Comparison of ENCODE assay signal across 8 cellular contexts in genomic region chr14:102362084-102362483, GRCh38. TPM values are rescaled to one million over a fixed set of nuclear protein-coding genes. Genes with fewer than 3 reads are reported as not detected.
A peak's percentile ranks its signal among the peaks of the same experiment; 100 is the strongest.
DNase-seq lines count a peak whose midpoint lies in the region; ATAC-seq, FAIRE-seq and TF ChIP-seq lines count a peak whose summit lies in the region.

No MANE protein-coding gene starts in this region.

- H3K27ac ChIP-seq in effector memory CD4-positive, alpha-beta T cell (ENCODE audit: insufficient read depth, low read length, poor library complexity, severe bottlenecking) = peak overlapping the region; percentile 89
- peak overlapping the region; percentile 94 to 98 (median 96) for H3K27ac ChIP-seq in tibial nerve

- CTCF ChIA-PET in activated CD4-positive, alpha-beta T cell treated with anti-CD3 and anti-CD28 coated beads for 36 hours (lab: Charles Lee) = interaction anchor here (0.6 to 1.3 kb wide), 7 partner anchors 14 to 1094 kb away, joined by 3 to 4 read pairs (median 4); partner anchors contain the start of gene ZNF839

- H3K9me3 ChIP-seq in effector memory CD4-positive, alpha-beta T cell (ENCODE audit: control insufficient read depth, low read length) = no peaks in the 10 kb centered on the region
- H3K9me3 ChIP-seq in tibial nerve = no peaks in the 10 kb centered on the region

- no peak overlapping the region for H3K4me3 Mint-ChIP-seq in activated CD4-positive, alpha-beta T cell treated with anti-CD3 and anti-CD28 coated beads for 36 hours
- H3K4me3 Mint-ChIP-seq in natural killer cell = peak overlapping the region; percentile 88

- peak overlapping the region; percentile 96 for H3K27ac Mint-ChIP-seq in activated CD4-positive, alpha-beta T cell treated with anti-CD3 and anti-CD28 coated beads for 36 hours
- no peak overlapping the region for H3K27ac Mint-ChIP-seq in natural killer cell

- peak; percentile 36 for DNase-seq in GM12892 (ENCODE audit: insufficient read length)
- DNase-seq in activated CD4-positive, alpha-beta T cell treated with anti-CD3 and anti-CD28 coated beads for 36 hours = peak; percentile 79
- DNase-seq in effector memory CD4-positive, alpha-beta T cell = peak in 1 of 3 donors; percentile 3
- DNase-seq in natural killer cell = peak; percentile 23
- no peak for DNase-seq in tibial nerve (ENCODE audit: low spot score in 2 of 2)

- no peak for TF ChIP-seq EP300 in tibial nerve (IDR thresholded peaks at IDR 0.05)

- H3K36me3 ChIP-seq in effector memory CD4-positive, alpha-beta T cell (ENCODE audit: control insufficient read depth, insufficient read depth, low read length) = peaks cover 10% of the 10 kb centered on the region
- peaks cover 0 to 19% (median 6%) of the 10 kb centered on the region in 3 donors for H3K36me3 ChIP-seq in tibial nerve

- TF ChIP-seq POLR2A in GM12892 (IDR thresholded peaks at IDR 0.05; ENCODE audit: low read depth, low read length) (no peak; the same call in 1 of the 2 replicates), tibial nerve (IDR thresholded peaks at IDR 0.05) (no peak)

- 26 to 28% methylated on average over 4 of the region's 4 CpGs for WGBS in tibial nerve, 2 donors

- H3K36me3 Mint-ChIP-seq in activated CD4-positive, alpha-beta T cell treated with anti-CD3 and anti-CD28 coated beads for 36 hours (ENCODE audit: low read depth) = peaks cover 14% of the 10 kb centered on the region
- no peaks in the 10 kb centered on the region for H3K36me3 Mint-ChIP-seq in natural killer cell

- peaks cover 14% of the 10 kb centered on the region for H3K4me1 ChIP-seq in effector memory CD4-positive, alpha-beta T cell (ENCODE audit: control insufficient read depth, insufficient read depth, low read length, poor library complexity, severe bottlenecking)
- peaks cover 0 to 39% (median 23%) of the 10 kb centered on the region in 4 donors for H3K4me1 ChIP-seq in tibial nerve

- peak overlapping the region; percentile 86 for H3K4me3 ChIP-seq in effector memory CD4-positive, alpha-beta T cell (ENCODE audit: insufficient read depth, low read depth, low read length, poor library complexity, severe bottlenecking)
- peak overlapping the region; percentile 76 to 96 (median 92) for H3K4me3 ChIP-seq in tibial nerve

- H3K27me3 Mint-ChIP-seq in activated CD4-positive, alpha-beta T cell treated with anti-CD3 and anti-CD28 coated beads for 36 hours = no peaks in the 10 kb centered on the region
- H3K27me3 Mint-ChIP-seq in natural killer cell (ENCODE audit: low read depth in 2 of 2) = no peaks in the 10 kb centered on the region

- POLR2A ChIA-PET in activated CD4-positive, alpha-beta T cell treated with anti-CD3 and anti-CD28 coated beads for 36 hours (lab: Charles Lee) = interaction anchor here (0.5 to 1.4 kb wide), 7 partner anchors 8 to 685 kb away, joined by 3 to 4 read pairs (median 3); no protein-coding TSS in a partner anchor

- H3K27me3 ChIP-seq in effector memory CD4-positive, alpha-beta T cell (replicated peaks; ENCODE audit: control insufficient read depth, insufficient read depth, low read length, poor library complexity, severe bottlenecking) = no peaks in the 10 kb centered on the region
- no peaks in the 10 kb centered on the region for H3K27me3 ChIP-seq in tibial nerve

- TF ChIP-seq CTCF in natural killer cell (IDR thresholded peaks at IDR 0.05) (no peak), tibial nerve (IDR thresholded peaks at IDR 0.05) (no peak)

- H3K4me1 Mint-ChIP-seq in activated CD4-positive, alpha-beta T cell treated with anti-CD3 and anti-CD28 coated beads for 36 hours = peaks cover 30% of the 10 kb centered on the region
- H3K4me1 Mint-ChIP-seq in natural killer cell = peaks cover 19 to 28% of the 10 kb centered on the region in 2 donors

- peak; percentile 28 for ATAC-seq in HG03135 (IDR thresholded peaks at IDR 0.05; ENCODE audit: unreplicated experiment)
- peak; percentile 87 for ATAC-seq in activated CD4-positive, alpha-beta T cell treated with anti-CD3 and anti-CD28 coated beads for 36 hours
- ATAC-seq in natural killer cell = peak; percentile 2 to 24 (median 4)
- ATAC-seq in HG03095 (IDR thresholded peaks at IDR 0.05; ENCODE audit: unreplicated experiment) = no peak
- no peak for ATAC-seq in GM19328 (IDR thresholded peaks at IDR 0.05; ENCODE audit: unreplicated experiment)

- no peak for FAIRE-seq in GM12892 (lab: Jason Lieb, UNC)

- H3K9me3 Mint-ChIP-seq in activated CD4-positive, alpha-beta T cell treated with anti-CD3 and anti-CD28 coated beads for 36 hours (ENCODE audit: low read depth) = no peaks in the 10 kb centered on the region
- no peaks in the 10 kb centered on the region for H3K9me3 Mint-ChIP-seq in natural killer cell

- intact Hi-C loops in activated CD4-positive, alpha-beta T cell treated with anti-CD3 and anti-CD28 coated beads for 36 hours (cut with DNase I, micrococcal nuclease) = loop anchor here (1.0 to 5.0 kb wide), 18 partner anchors 43 to 1985 kb away; partner anchors contain the start of genes ZNF839 (in 2 of the 2), DYNC1H1 (in 1 of the 2), EIF5 (in 1 of the 2) and PPP2R5C (in 1 of the 2)
- intact Hi-C loops in natural killer cell (cut with micrococcal nuclease) = loop anchor here (1.0 to 10.0 kb wide), 3 partner anchors 43 to 231 kb away; partner anchors contain the start of genes RCOR1 and ZNF839

RNA-seq across cellular contexts. Expression of gene CINP, which starts 0.6 kb away (rescaled TPM):
- 60.5 TPM for polyA plus RNA-seq in GM12892 (2012; ENCODE audit: missing spikeins)
- 10 to 100 TPM; 47.0 to 51.4 TPM for total RNA-seq in activated CD4-positive, alpha-beta T cell treated with anti-CD3 and anti-CD28 coated beads for 36 hours
- total RNA-seq in natural killer cell (10 to 100 TPM; 22.4 to 30.0 (median 23.3) TPM), tibial nerve (10 to 100 TPM; 21.2 to 40.2 (median 31.2) TPM)

RNA-seq across cellular contexts. Expression of gene TECPR2, which starts 0.7 kb away (rescaled TPM):
- 1.9 TPM for polyA plus RNA-seq in GM12892 (2012; ENCODE audit: missing spikeins)
- 1 to 10 TPM; 5.6 to 6.9 TPM for total RNA-seq in activated CD4-positive, alpha-beta T cell treated with anti-CD3 and anti-CD28 coated beads for 36 hours
- total RNA-seq in natural killer cell (10 to 100 TPM; 10.8 to 18.6 (median 15.3) TPM), tibial nerve (10 to 100 TPM; 21.2 to 77.7 (median 32.8) TPM)

RNA-seq across cellular contexts. Expression of gene ZNF839, which starts 42.5 kb away (rescaled TPM):
- 12.0 TPM for polyA plus RNA-seq in GM12892 (2012; ENCODE audit: missing spikeins)
- total RNA-seq in activated CD4-positive, alpha-beta T cell treated with anti-CD3 and anti-CD28 coated beads for 36 hours = 10 to 100 TPM; 15.4 to 16.4 TPM
- total RNA-seq in natural killer cell (10 to 100 TPM; 13.3 to 20.4 (median 18.1) TPM), tibial nerve (10 to 100 TPM; 10.6 to 19.9 (median 13.8) TPM)

RNA-seq across cellular contexts. Expression of gene MOK, which starts 57.1 kb away (rescaled TPM):
- polyA plus RNA-seq in GM12892 (2012; ENCODE audit: missing spikeins) = 4.4 TPM
- total RNA-seq in activated CD4-positive, alpha-beta T cell treated with anti-CD3 and anti-CD28 coated beads for 36 hours = 1 to 10 TPM; 6.5 to 6.6 TPM
- total RNA-seq in natural killer cell (1 to 10 TPM; 3.9 to 6.5 (median 4.7) TPM), tibial nerve (10 to 100 TPM; 27.6 to 29.3 (median 28.8) TPM)

Comparison
In these comparisons a context has a peak if more than half of its experiments do, and no peak if none do; other contexts are left out.
1. DNase-seq: peak in GM12892 (single experiment), activated CD4-positive, alpha-beta T cell treated with anti-CD3 and anti-CD28 coated beads for 36 hours (single experiment) and natural killer cell (single experiment); none in tibial nerve (0 of 2).
2. ATAC-seq: peak in HG03135 (single experiment), activated CD4-positive, alpha-beta T cell treated with anti-CD3 and anti-CD28 coated beads for 36 hours (single experiment) and natural killer cell (3 of 3); none in HG03095 (single experiment) and GM19328 (single experiment).